Comparison of ENCODE assay signal across 22 cellular contexts in genomic region chr9:69229367-69229766, GRCh38.
"Had no signal": no experiment of that assay in that cellular context is flagged by ENCODE, and none has a peak within 500 bp of the region (broad histone marks: within the 10 kb centered on the region; RNA-seq: fewer than 3 reads in every experiment).

No MANE protein-coding gene starts in this region.

- H3K4me1 ChIP-seq: psoas muscle, spleen, tibial nerve had no signal

- H2AFZ ChIP-seq: hepatocyte, parathyroid adenoma had no signal

- H3K4me3 Mint-ChIP-seq: naive B cell; nephron; stimulated activated memory B cell treated with anti-CD40 and anti-IgM and Interleukin-4, amounts not matched to agents 10 μg/mL and 1 μg/mL and 100 μg/mL, for 72 hours; stimulated activated naive CD8-positive, alpha-beta T cell treated with anti-CD3 and anti-CD28 coated beads, Interleukin-15, Interleukin-2, amounts not matched to agents 100 ng/mL and 50 ng/mL, for 24 hours had no signal

- H3K27ac Mint-ChIP-seq: naive B cell; nephron; stimulated activated memory B cell treated with anti-CD40 and anti-IgM and Interleukin-4, amounts not matched to agents 10 μg/mL and 1 μg/mL and 100 μg/mL, for 72 hours; stimulated activated naive CD8-positive, alpha-beta T cell treated with anti-CD3 and anti-CD28 coated beads, Interleukin-15, Interleukin-2, amounts not matched to agents 100 ng/mL and 50 ng/mL, for 24 hours had no signal

- ATAC-seq: psoas muscle; sciatic nerve; stimulated activated memory B cell treated with anti-CD40 and anti-IgM and Interleukin-4, amounts not matched to agents 10 μg/mL and 1 μg/mL and 100 μg/mL, for 72 hours had no signal

- H3K27me3 Mint-ChIP-seq: naive B cell; stimulated activated memory B cell treated with anti-CD40 and anti-IgM and Interleukin-4, amounts not matched to agents 10 μg/mL and 1 μg/mL and 100 μg/mL, for 72 hours; stimulated activated naive CD8-positive, alpha-beta T cell treated with anti-CD3 and anti-CD28 coated beads, Interleukin-15, Interleukin-2, amounts not matched to agents 100 ng/mL and 50 ng/mL, for 24 hours had no signal

- H3K9ac ChIP-seq: parathyroid adenoma had no signal

- H3K27me3 ChIP-seq: hepatocyte, spleen, tibial nerve had no signal

- H3K4me2 ChIP-seq: hepatocyte had no signal

- H3K27ac ChIP-seq: hepatocyte, left ventricle myocardium inferior, parathyroid adenoma, psoas muscle, spleen, tibial nerve had no signal

- H3K4me3 ChIP-seq: hepatocyte, left ventricle myocardium inferior, psoas muscle, spleen, tibial nerve had no signal

- H3K9me3 ChIP-seq: left ventricle myocardium inferior, psoas muscle, spleen, tibial nerve had no signal

- H3K79me2 ChIP-seq: hepatocyte, parathyroid adenoma had no signal

- DNase-seq: cerebellar nuclear complex; dermis blood vessel endothelial cell; erythroblast; foreskin melanocyte; head of caudate nucleus; kidney glomerular epithelial cell; left ventricle myocardium inferior; mesendoderm; naive B cell; psoas muscle; retina; spleen; stimulated activated CD4-positive, alpha-beta T cell treated with anti-CD3 and anti-CD28 coated beads, Interleukin-15, amount 100 ng/mL, for 24 hours; stimulated activated CD4-positive, alpha-beta T cell treated with anti-CD3 and anti-CD28 coated beads, Interleukin-1b, Interleukin-23, amount 100 ng/mL, for 48 hours; stimulated activated CD4-positive, alpha-beta T cell treated with anti-CD3 and anti-CD28 coated beads, Interleukin-4, amount 100 ng/mL, for 24 hours had no signal

- H3K4me1 Mint-ChIP-seq: naive B cell; nephron; stimulated activated memory B cell treated with anti-CD40 and anti-IgM and Interleukin-4, amounts not matched to agents 10 μg/mL and 1 μg/mL and 100 μg/mL, for 72 hours had no signal

- H3K9me3 Mint-ChIP-seq: naive B cell; nephron; stimulated activated memory B cell treated with anti-CD40 and anti-IgM and Interleukin-4, amounts not matched to agents 10 μg/mL and 1 μg/mL and 100 μg/mL, for 72 hours; stimulated activated naive CD8-positive, alpha-beta T cell treated with anti-CD3 and anti-CD28 coated beads, Interleukin-15, Interleukin-2, amounts not matched to agents 100 ng/mL and 50 ng/mL, for 24 hours had no signal
